ENCODE assay signal across 13 cellular contexts in the genomic region with DNA sequence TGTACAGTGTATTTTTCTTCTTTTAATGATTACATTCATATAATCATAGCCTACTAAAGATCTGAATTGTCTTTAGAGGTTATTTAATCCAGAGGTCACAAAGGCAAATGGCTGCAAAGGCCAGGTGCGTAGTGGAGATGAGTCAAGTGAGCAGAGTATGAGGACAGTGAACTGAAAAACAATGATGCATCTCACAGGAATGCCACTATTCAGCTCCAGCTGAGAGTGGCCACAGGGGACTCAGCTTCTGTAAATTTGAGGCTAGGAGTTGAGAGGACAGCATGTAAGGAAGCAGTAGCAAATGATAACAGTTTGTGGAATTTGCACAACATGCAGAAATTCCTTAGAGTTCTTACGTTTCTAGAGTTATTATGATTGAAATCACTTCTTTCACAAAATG. TPM values are rescaled to one million over a fixed set of nuclear protein-coding genes. Genes with fewer than 3 reads are reported as not detected.
A peak's percentile ranks its signal among the peaks of the same experiment; 100 is the strongest.
DNase-seq lines count a peak whose midpoint lies in the region; ATAC-seq and TF ChIP-seq lines count a peak whose summit lies in the region.
"Had no signal": no experiment of that assay in that cellular context is flagged by ENCODE, and none has a peak within 500 bp of the region (broad histone marks: within the 10 kb centered on the region; RNA-seq: fewer than 3 reads in every experiment).

No MANE protein-coding gene starts in this region.

- TF ChIP-seq EP300 in gastroesophageal sphincter (IDR thresholded peaks at IDR 0.05): no peak

- no peak overlapping the region for H3K27ac ChIP-seq in gastroesophageal sphincter
- H3K27ac ChIP-seq: BLaER1, pancreas, transverse colon had no signal

- no peak for TF ChIP-seq POLR2A in gastroesophageal sphincter (IDR thresholded peaks at IDR 0.05)

- H3K4me1 ChIP-seq in gastroesophageal sphincter: no peaks in the 10 kb centered on the region
- H3K4me1 ChIP-seq: BLaER1, pancreas, transverse colon had no signal

- WGBS in gastroesophageal sphincter (ENCODE audit: low coverage in 1 of 2), 2 donors: 40 to 51% methylated on average over 1 to 2 of the region's 2 CpGs

- H3K4me3 ChIP-seq in LNCaP clone FGC (ENCODE audit: low read depth, low read length) (no peak overlapping the region), gastroesophageal sphincter (no peak overlapping the region)
- H3K4me3 ChIP-seq: BLaER1, pancreas, transverse colon had no signal

- no peaks in the 10 kb centered on the region for H3K36me3 ChIP-seq in gastroesophageal sphincter
- H3K36me3 ChIP-seq: BLaER1, pancreas, transverse colon had no signal

- no peaks in the 10 kb centered on the region for H3K27me3 ChIP-seq in gastroesophageal sphincter
- H3K27me3 ChIP-seq: BLaER1, pancreas, transverse colon had no signal

- TF ChIP-seq CTCF in LNCaP clone FGC (IDR thresholded peaks at IDR 0.05; ENCODE audit: control insufficient read depth, extremely low read depth, insufficient read depth) (no peak), gastroesophageal sphincter (IDR thresholded peaks at IDR 0.05) (no peak)

- H3K9me3 ChIP-seq in gastroesophageal sphincter: no peaks in the 10 kb centered on the region
- H3K9me3 ChIP-seq: BLaER1, pancreas, transverse colon had no signal

- DNase-seq in COLO668 (lab: John Stamatoyannopoulos, UW; ENCODE audit: unreplicated experiment) (peak; percentile 40), LNCaP clone FGC (ENCODE audit: low read depth) (peak; percentile 10), astrocyte of the hippocampus (ENCODE audit: low read depth, low spot score) (peak; percentile 52), iPS-NIHi11 (ENCODE audit: low spot score) (peak; percentile 35), KBM-7 (no peak), putamen (ENCODE audit: low spot score) (no peak), NCI-H82 (lab: John Stamatoyannopoulos, UW) (no peak)
- DNase-seq: activated CD4-positive, alpha-beta T cell treated with anti-CD3 and anti-CD28 coated beads, Interleukin-2, amount 10 ng/mL, durations not matched to agents 7 days and 5 days; pancreas; transverse colon had no signal

- in situ Hi-C loops in KBM-7 (cut with MboI; ENCODE audit: low pct_unique_long_range_greater_than_20kb, low sequenced_read_pairs): no loop called here

- ATAC-seq in gastroesophageal sphincter: no peak
- ATAC-seq: activated naive CD4-positive, alpha-beta T cell treated with anti-CD3 and anti-CD28 coated beads, Interleukin-2, amount 50 U/mL, for 72 hours had no signal

RNA-seq across cellular contexts. Expression of a gene that starts 50.4 kb away (rescaled TPM):
- under 1 TPM in 1 of 4 donors, not detected in 3; 0.04 TPM for total RNA-seq in gastroesophageal sphincter
- total RNA-seq: activated CD4-positive, alpha-beta T cell treated with anti-CD3 and anti-CD28 coated beads, Interleukin-2, amount 10 ng/mL, durations not matched to agents 7 days and 5 days; activated naive CD4-positive, alpha-beta T cell treated with anti-CD3 and anti-CD28 coated beads, Interleukin-2, amount 50 U/mL, for 72 hours; transverse colon had no signal

Comparison
In these comparisons a context has a peak if more than half of its experiments do, and no peak if none do; other contexts are left out.
1. DNase-seq: peak in COLO668 (single experiment), LNCaP clone FGC (single experiment), astrocyte of the hippocampus (single experiment) and iPS-NIHi11 (single experiment); none in KBM-7 (single experiment), putamen (single experiment) and NCI-H82 (single experiment).